Comparison of ENCODE assay signal across 8 cellular contexts in the genomic region with DNA sequence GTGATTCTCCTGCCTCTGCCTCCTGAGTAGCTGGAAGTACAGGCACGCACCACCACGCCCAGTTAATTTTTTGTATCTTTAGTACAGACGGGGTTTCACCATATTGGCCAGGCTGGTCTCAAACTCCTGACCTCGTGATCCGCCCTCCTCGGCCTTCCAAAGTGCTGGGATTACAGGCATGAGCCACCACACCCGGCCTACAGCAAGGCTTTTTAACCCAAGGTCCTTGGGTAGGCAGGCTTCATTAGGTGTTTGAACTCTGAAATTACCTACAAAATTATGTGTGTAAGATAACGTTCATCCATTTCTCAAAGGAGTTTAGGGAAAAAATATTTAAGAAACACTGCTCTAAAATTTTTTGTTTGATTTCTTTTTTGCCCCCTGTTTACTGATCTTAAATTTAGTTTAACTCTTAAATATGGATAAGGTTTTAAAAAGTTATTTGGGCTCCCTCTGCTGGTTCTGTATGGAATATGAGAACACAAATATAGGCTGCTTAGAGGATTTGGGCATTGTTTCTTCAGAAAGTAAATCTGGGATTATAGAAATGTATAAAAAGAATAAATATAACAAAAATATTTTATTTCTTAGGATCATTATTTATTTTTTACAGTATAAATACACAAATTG.
DNase-seq lines count a peak whose midpoint lies in the region; FAIRE-seq and TF ChIP-seq lines count a peak whose summit lies in the region.

No MANE protein-coding gene starts in this region.

- H3K4me1 Mint-ChIP-seq in Caco-2 (ENCODE audit: low read depth, unreplicated experiment) = no peaks in the 10 kb centered on the region
- no peaks in the 10 kb centered on the region for H3K4me1 Mint-ChIP-seq in HFFc6 (ENCODE audit: low read depth)
- no peaks in the 10 kb centered on the region for H3K4me1 Mint-ChIP-seq in activated T-cell treated with anti-CD3 and anti-CD28 coated beads, Interleukin-2, amount 50 U/mL, for 24 hours (ENCODE audit: low read depth)

- POLR2A ChIA-PET in Caco-2 (lab: Charles Lee) = no interaction called here

- no TSS peak for BruUV-seq in Caco-2 (replicated peaks; lab: Mats Ljungman, UMichigan)

- H3K36me3 Mint-ChIP-seq in Caco-2 (ENCODE audit: insufficient read depth, unreplicated experiment) = no peaks in the 10 kb centered on the region
- H3K36me3 Mint-ChIP-seq in HFFc6 (ENCODE audit: low read depth) = peaks cover 38% of the 10 kb centered on the region
- no peaks in the 10 kb centered on the region for H3K36me3 Mint-ChIP-seq in activated T-cell treated with anti-CD3 and anti-CD28 coated beads, Interleukin-2, amount 50 U/mL, for 24 hours (ENCODE audit: low read depth)

- intact Hi-C loops in Caco-2 (cut with micrococcal nuclease; ENCODE audit: unreplicated experiment) = loop anchor here (1.0 kb wide), 3 partner anchors 207 to 734 kb away; no protein-coding TSS in a partner anchor

- H3K36me3 ChIP-seq in Caco-2 (ENCODE audit: control insufficient read depth, insufficient read depth, low read length) (no peaks in the 10 kb centered on the region), smooth muscle cell (ENCODE audit: low read depth) (peaks cover 30% of the 10 kb centered on the region)

- no peaks in the 10 kb centered on the region for H3K4me1 ChIP-seq in Caco-2
- no peaks in the 10 kb centered on the region for H3K4me1 ChIP-seq in smooth muscle cell (ENCODE audit: low read depth)

- FAIRE-seq in H54 (lab: Jason Lieb, UNC) = no peak

- no peak overlapping the region for H2AFZ ChIP-seq in smooth muscle cell (ENCODE audit: low read depth)

- no peak overlapping the region for H3K4me3 ChIP-seq in Caco-2 (ENCODE audit: low read depth, low read length)
- no peak overlapping the region for H3K4me3 ChIP-seq in smooth muscle cell

- H3K79me2 ChIP-seq in smooth muscle cell (ENCODE audit: low read depth) = peaks cover 34% of the 10 kb centered on the region

- H3K27me3 Mint-ChIP-seq in Caco-2 (ENCODE audit: insufficient read depth, unreplicated experiment) (no peaks in the 10 kb centered on the region), HFFc6 (ENCODE audit: insufficient read depth) (no peaks in the 10 kb centered on the region; the same call in 1 of the 2 replicates)
- H3K27me3 Mint-ChIP-seq in activated T-cell treated with anti-CD3 and anti-CD28 coated beads, Interleukin-2, amount 50 U/mL, for 24 hours = no peaks in the 10 kb centered on the region

- TF ChIP-seq CTCF in Caco-2 (IDR thresholded peaks at IDR 0.05; ENCODE audit: insufficient read depth in 1 of 2, low read depth in 1 of 2, low read length in 1 of 2, severe bottlenecking in 1 of 2, unreplicated experiment in 1 of 2) (peak; percentile 37 to 55), HFFc6 (IDR thresholded peaks at IDR 0.05) (peak; percentile 82), smooth muscle cell (IDR thresholded peaks at IDR 0.05; ENCODE audit: borderline replicate concordance, insufficient read depth, poor library complexity, severe bottlenecking) (peak; percentile 55)

- TF ChIP-seq POLR2A in H54 (IDR thresholded peaks at IDR 0.05; ENCODE audit: low read depth, low read length) = no peak

- peaks cover 72% of the 10 kb centered on the region for H4K20me1 ChIP-seq in smooth muscle cell (ENCODE audit: low read depth)

- peak overlapping the region; percentile 69 for H3K27ac ChIP-seq in smooth muscle cell (ENCODE audit: low read depth)

- CTCF ChIA-PET in Caco-2 (lab: Charles Lee) = interaction anchor here (0.6 kb wide), 1 partner anchor 167 kb away, joined by 3 read pairs; no protein-coding TSS in a partner anchor

- no peak overlapping the region for H3K27ac Mint-ChIP-seq in Caco-2 (ENCODE audit: unreplicated experiment)
- no peak overlapping the region for H3K27ac Mint-ChIP-seq in HFFc6
- no peak overlapping the region for H3K27ac Mint-ChIP-seq in activated T-cell treated with anti-CD3 and anti-CD28 coated beads, Interleukin-2, amount 50 U/mL, for 24 hours

- no peak overlapping the region for H3K4me3 Mint-ChIP-seq in Caco-2 (ENCODE audit: unreplicated experiment)
- H3K4me3 Mint-ChIP-seq in HFFc6 = no peak overlapping the region
- H3K4me3 Mint-ChIP-seq in activated T-cell treated with anti-CD3 and anti-CD28 coated beads, Interleukin-2, amount 50 U/mL, for 24 hours = no peak overlapping the region

- no peaks in the 10 kb centered on the region for H3K9me3 Mint-ChIP-seq in Caco-2 (ENCODE audit: unreplicated experiment)
- no peaks in the 10 kb centered on the region for H3K9me3 Mint-ChIP-seq in HFFc6
- no peaks in the 10 kb centered on the region for H3K9me3 Mint-ChIP-seq in activated T-cell treated with anti-CD3 and anti-CD28 coated beads, Interleukin-2, amount 50 U/mL, for 24 hours

- DNase-seq in Caco-2 (peak in 1 of 2 experiments; percentile 30), HFFc6 (peak; percentile 22), RPMI7951 (ENCODE audit: low read depth) (peak; percentile 51), fibroblast of the conjunctiva (ENCODE audit: low read depth) (peak; percentile 55), smooth muscle cell (lab: John Stamatoyannopoulos, UW; ENCODE audit: unreplicated experiment) (no peak), H54 (ENCODE audit: insufficient read length, low spot score) (no peak)
- no peak for DNase-seq in activated T-cell treated with anti-CD3 and anti-CD28 coated beads, Interleukin-2, amount 50 U/mL, for 24 hours
- DNase-seq in stimulated activated CD4-positive, alpha-beta T cell treated with anti-CD3 and anti-CD28 coated beads, Interleukin-4, amount 100 ng/mL, for 24 hours = no peak

- H3K9me3 ChIP-seq in Caco-2 (no peaks in the 10 kb centered on the region), smooth muscle cell (replicated peaks; ENCODE audit: low read depth) (no peaks in the 10 kb centered on the region)

- H3K4me2 ChIP-seq in smooth muscle cell = no peak overlapping the region

- H3K27me3 ChIP-seq in Caco-2 (replicated peaks; ENCODE audit: control insufficient read depth, insufficient read depth, low read length) (no peaks in the 10 kb centered on the region), smooth muscle cell (ENCODE audit: low read depth) (no peaks in the 10 kb centered on the region)

- 67% methylated on average over 8 of the region's 8 CpGs for WGBS in smooth muscle cell (ENCODE audit: low lambda C conversion rate)

- peaks cover 75% of the 10 kb centered on the region for H3F3A ChIP-seq in smooth muscle cell (ENCODE audit: low read depth)

- H3K9ac ChIP-seq in smooth muscle cell (ENCODE audit: low read depth) = no peak overlapping the region

Comparison
In these comparisons a context has a peak if more than half of its experiments do, and no peak if none do; other contexts are left out.
1. DNase-seq: peak in HFFc6 (single experiment), RPMI7951 (single experiment) and fibroblast of the conjunctiva (single experiment); none in smooth muscle cell (single experiment), activated T-cell treated with anti-CD3 and anti-CD28 coated beads, Interleukin-2, amount 50 U/mL, for 24 hours (single experiment), H54 (single experiment) and stimulated activated CD4-positive, alpha-beta T cell treated with anti-CD3 and anti-CD28 coated beads, Interleukin-4, amount 100 ng/mL, for 24 hours (single experiment).
2. Peak in every context shown above with its lines, with median percentiles within 50 percentile points of each other: CTCF ChIP-seq.